8 cellular contexts compared by ENCODE assay signal in genomic region chr9:126228779-126229444, GRCh38.
A peak's percentile ranks its signal among the peaks of the same experiment; 100 is the strongest.
DNase-seq lines count a peak whose midpoint lies in the region; ATAC-seq, FAIRE-seq and TF ChIP-seq lines count a peak whose summit lies in the region.

No MANE protein-coding gene starts in this region.

- no peaks in the 10 kb centered on the region for H3K9me3 ChIP-seq in H1 (ENCODE audit: insufficient read depth in 2 of 2, low read depth in 1 of 2, low read length in 1 of 2)

- H2BK12ac ChIP-seq in H1 (ENCODE audit: low read depth, low read length), result no peak overlapping the region

- peaks cover 0 to 3% (median 0%) of the 10 kb centered on the region in 4 experiments; a peak in 1 of 7 replicates for H3K4me1 ChIP-seq in H1 (replicated peaks in 1 of 4; ENCODE audit: control insufficient read depth in 3 of 4, insufficient read depth in 4 of 4, low read length in 3 of 4)

- H3K14ac ChIP-seq in H1 (ENCODE audit: insufficient read length), result no peak overlapping the region

- H2BK15ac ChIP-seq in H1 (ENCODE audit: low read length), result peak overlapping the region; percentile 34; the same call in 1 of the 2 replicates

- TF ChIP-seq EP300 in H1 (IDR thresholded peaks at IDR 0.05; ENCODE audit: borderline replicate concordance in 1 of 2, low read depth in 2 of 2, low read length in 2 of 2), result no peak

- WGBS in H1 (ENCODE audit: extremely low coverage in 1 of 2, insufficient coverage in 1 of 2, insufficient read length in 1 of 2, insufficient replicate concordance in 2 of 2, low coverage in 1 of 2, low lambda C conversion rate in 2 of 2, missing lambda C conversion rate in 1 of 2), 2 experiments, result 57% methylated on average over 19 of the region's 19 CpGs; no CpG with 5 or more reads in 1 of the 2 experiments

- no peaks in the 10 kb centered on the region for H4K20me1 ChIP-seq in H1 (replicated peaks in 1 of 2; ENCODE audit: control insufficient read depth in 1 of 2, insufficient read depth in 2 of 2, low read length in 2 of 2)

- no peak overlapping the region for H3K27ac Mint-ChIP-seq in activated CD8-positive, alpha-beta T cell treated with anti-CD3 and anti-CD28 coated beads, Interleukin-2, amount 10 ng/mL, durations not matched to agents 7 days and 5 days
- H3K27ac Mint-ChIP-seq in mesothelial cell of epicardium, result no peak overlapping the region

- ATAC-seq in HG03025 (IDR thresholded peaks at IDR 0.05; ENCODE audit: low FRiP score, unreplicated experiment) (peak; percentile 51), GM21515 (IDR thresholded peaks at IDR 0.05; ENCODE audit: unreplicated experiment) (no peak)
- ATAC-seq in activated CD8-positive, alpha-beta T cell treated with anti-CD3 and anti-CD28 coated beads, Interleukin-2, amount 10 ng/mL, durations not matched to agents 7 days and 5 days, result peak; percentile 91

- H3K4me1 Mint-ChIP-seq in activated CD8-positive, alpha-beta T cell treated with anti-CD3 and anti-CD28 coated beads, Interleukin-2, amount 10 ng/mL, durations not matched to agents 7 days and 5 days (ENCODE audit: low read depth), result no peaks in the 10 kb centered on the region
- no peaks in the 10 kb centered on the region for H3K4me1 Mint-ChIP-seq in mesothelial cell of epicardium

- no peak overlapping the region for H2BK5ac ChIP-seq in H1 (ENCODE audit: low read depth, low read length)

- H3K56ac ChIP-seq in H1 (replicated peaks; ENCODE audit: insufficient read length, low read depth, low read length), result no peak overlapping the region

- no peak overlapping the region for H3K9ac ChIP-seq in H1 (replicated peaks in 1 of 4; ENCODE audit: extremely low read depth in 1 of 4, low read depth in 3 of 4, low read length in 3 of 4)

- no peak overlapping the region for H3K23ac ChIP-seq in H1 (ENCODE audit: insufficient read length)

- no peak overlapping the region for H4K91ac ChIP-seq in H1 (replicated peaks; ENCODE audit: insufficient read length, low read length)

- H3K79me1 ChIP-seq in H1 (ENCODE audit: low read depth, low read length), result no peaks in the 10 kb centered on the region

- H2AK5ac ChIP-seq in H1 (ENCODE audit: low read depth, low read length), result no peak overlapping the region

- no peak overlapping the region for H4K5ac ChIP-seq in H1 (ENCODE audit: insufficient read length, low read depth, low read length)

- H4K8ac ChIP-seq in H1 (ENCODE audit: extremely low read depth, insufficient read depth, low read length), result peak overlapping the region; percentile 69; the same call in 1 of the 2 replicates

- H3K18ac ChIP-seq in H1 (ENCODE audit: extremely low read depth, low read length), result no peak overlapping the region

- TF ChIP-seq RAD21 in H1 (IDR thresholded peaks at IDR 0.05 in 1 of 2, conservative IDR thresholded peaks at IDR 0.05 in 1 of 2; ENCODE audit: low read depth in 2 of 2, low read length in 2 of 2), result peak; percentile 96

- H3K4me2 ChIP-seq in H1 (ENCODE audit: insufficient read depth in 1 of 2, low read depth in 2 of 2, low read length in 2 of 2), result no peak overlapping the region

- H3K36me3 Mint-ChIP-seq in activated CD8-positive, alpha-beta T cell treated with anti-CD3 and anti-CD28 coated beads, Interleukin-2, amount 10 ng/mL, durations not matched to agents 7 days and 5 days (ENCODE audit: low read depth), result no peaks in the 10 kb centered on the region
- H3K36me3 Mint-ChIP-seq in mesothelial cell of epicardium, result no peaks in the 10 kb centered on the region

- DNase-seq in GDM1 (lab: John Stamatoyannopoulos, UW), result peak; percentile 26
- DNase-seq in NCI-H748 (lab: John Stamatoyannopoulos, UW; ENCODE audit: unreplicated experiment), result peak; percentile 86
- DNase-seq in activated CD8-positive, alpha-beta T cell treated with anti-CD3 and anti-CD28 coated beads, Interleukin-2, amount 10 ng/mL, durations not matched to agents 7 days and 5 days, result peak; percentile 75
- peak; percentile 27 to 89 for DNase-seq in H1 (ENCODE audit: low read depth in 1 of 2, low spot score in 2 of 2)
- DNase-seq in mesothelial cell of epicardium (ENCODE audit: low spot score in 2 of 2, unreplicated experiment in 2 of 2), result peak; percentile 51 to 79
- DNase-seq in stimulated activated CD8-positive, alpha-beta memory T cell treated with anti-CD3 and anti-CD28 coated beads, Interleukin-2, amount 100 ng/mL, for 1 hour (ENCODE audit: low read depth in 2 of 2), result peak; percentile 26 to 33

- no peak overlapping the region for H2BK120ac ChIP-seq in H1 (replicated peaks; ENCODE audit: low read depth, low read length)

- H3K4me3 Mint-ChIP-seq in activated CD8-positive, alpha-beta T cell treated with anti-CD3 and anti-CD28 coated beads, Interleukin-2, amount 10 ng/mL, durations not matched to agents 7 days and 5 days, result no peak overlapping the region
- H3K4me3 Mint-ChIP-seq in mesothelial cell of epicardium, result no peak overlapping the region

- CTCF ChIA-PET in activated CD8-positive, alpha-beta T cell treated with anti-CD3 and anti-CD28 coated beads, Interleukin-2, amount 10 ng/mL, durations not matched to agents 7 days and 5 days (lab: Charles Lee), result interaction anchor here (1.1 to 1.2 kb wide), 2 partner anchors 170 to 821 kb away, joined by 6 to 10 read pairs; no protein-coding TSS in a partner anchor
- CTCF ChIA-PET in H1 (lab: Charles Lee; ENCODE audit: partially characterized antibody), result interaction anchor here (1.1 to 1.8 kb wide), 9 partner anchors 8 to 803 kb away, joined by 3 to 8 read pairs (median 5); no protein-coding TSS in a partner anchor

- peak; percentile 93 to 99 (median 97) for TF ChIP-seq CTCF in H1 (IDR thresholded peaks at IDR 0.05; ENCODE audit: control extremely low read depth in 1 of 3, insufficient read depth in 1 of 3, low read depth in 1 of 3, low read length in 3 of 3)
- peak; percentile 91 for TF ChIP-seq CTCF in mesothelial cell of epicardium (IDR thresholded peaks at IDR 0.05; ENCODE audit: unreplicated experiment)

- TF ChIP-seq POLR2A in H1 (IDR thresholded peaks at IDR 0.05; ENCODE audit: control extremely low read depth in 1 of 2, low read depth in 2 of 2, low read length in 2 of 2), result no peak

- H3K9me3 Mint-ChIP-seq in activated CD8-positive, alpha-beta T cell treated with anti-CD3 and anti-CD28 coated beads, Interleukin-2, amount 10 ng/mL, durations not matched to agents 7 days and 5 days (ENCODE audit: insufficient read depth), result no peaks in the 10 kb centered on the region
- H3K9me3 Mint-ChIP-seq in mesothelial cell of epicardium, result no peaks in the 10 kb centered on the region

- H3K4me3 ChIP-seq in H1 (ENCODE audit: extremely low read depth in 1 of 4, insufficient read depth in 2 of 4, low read depth in 3 of 4, low read length in 4 of 4), result no peak overlapping the region

- no peaks in the 10 kb centered on the region for H3K79me2 ChIP-seq in H1 (ENCODE audit: control insufficient read depth in 1 of 2, insufficient read depth in 2 of 2, low read length in 2 of 2)

- peak overlapping the region; percentile 96; the same call in 1 of the 2 replicates for H2AFZ ChIP-seq in H1 (ENCODE audit: low read length)

- peak; percentile 63 for FAIRE-seq in H1 (lab: Jason Lieb, UNC)

- H3K27me3 ChIP-seq in H1 (replicated peaks in 1 of 4; ENCODE audit: control insufficient read depth in 3 of 4, extremely low read depth in 1 of 4, insufficient read depth in 3 of 4, low read length in 3 of 4), result peaks cover 0 to 11% (median 0%) of the 10 kb centered on the region in 4 experiments; a peak in 1 of 7 replicates

- POLR2A ChIA-PET in activated CD8-positive, alpha-beta T cell treated with anti-CD3 and anti-CD28 coated beads, Interleukin-2, amount 10 ng/mL, durations not matched to agents 7 days and 5 days (lab: Charles Lee), result no interaction called here
- POLR2A ChIA-PET in H1 (lab: Charles Lee; ENCODE audit: partially characterized antibody), result no interaction called here

- H3K4ac ChIP-seq in H1 (replicated peaks; ENCODE audit: insufficient read length, low read depth, low read length), result no peak overlapping the region

- H3K23me2 ChIP-seq in H1 (ENCODE audit: low read depth, low read length), result no peaks in the 10 kb centered on the region

- peaks cover 13% of the 10 kb centered on the region for H3K27me3 Mint-ChIP-seq in activated CD8-positive, alpha-beta T cell treated with anti-CD3 and anti-CD28 coated beads, Interleukin-2, amount 10 ng/mL, durations not matched to agents 7 days and 5 days (ENCODE audit: low read depth)
- peaks cover 41% of the 10 kb centered on the region for H3K27me3 Mint-ChIP-seq in mesothelial cell of epicardium (ENCODE audit: low read depth)

- H3K27ac ChIP-seq in H1 (ENCODE audit: low read depth, low read length), result no peak overlapping the region

- H2BK20ac ChIP-seq in H1 (ENCODE audit: low read length), result no peak overlapping the region; the same call in 1 of the 2 replicates

- no peaks in the 10 kb centered on the region for H3K36me3 ChIP-seq in H1 (ENCODE audit: control insufficient read depth in 2 of 4, insufficient read depth in 4 of 4, low read length in 3 of 4)

Comparison
In these comparisons a context has a peak if more than half of its experiments do, and no peak if none do; other contexts are left out.
1. DNase-seq: peak in every context shown above with its lines; median percentile 86 in NCI-H748; 75 in activated CD8-positive, alpha-beta T cell treated with anti-CD3 and anti-CD28 coated beads, Interleukin-2, amount 10 ng/mL, durations not matched to agents 7 days and 5 days; 65 in mesothelial cell of epicardium; 58 in H1; 30 in stimulated activated CD8-positive, alpha-beta memory T cell treated with anti-CD3 and anti-CD28 coated beads, Interleukin-2, amount 100 ng/mL, for 1 hour; 26 in GDM1.